18 cellular contexts compared by ENCODE assay signal in the genomic region with DNA sequence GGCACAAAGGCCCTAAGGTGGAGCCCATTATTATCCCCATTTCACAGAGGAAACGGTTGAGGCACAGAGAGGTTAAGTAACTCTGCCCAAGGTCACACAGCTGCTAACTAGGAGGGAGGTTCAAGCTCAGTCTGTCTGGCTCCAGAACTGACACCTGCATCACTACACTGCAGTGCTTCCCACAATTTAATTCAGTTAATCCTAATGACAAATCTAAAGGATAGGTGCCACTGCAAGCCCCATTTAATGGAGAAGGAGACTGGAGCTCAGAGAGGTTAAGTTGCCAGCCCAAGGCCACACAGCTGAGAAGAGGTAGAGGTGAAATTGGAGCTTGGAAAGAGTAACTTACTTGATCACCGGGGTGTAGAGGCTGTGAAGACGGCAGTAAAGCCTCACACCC.
DNase-seq lines count a peak whose midpoint lies in the region; ATAC-seq, FAIRE-seq and TF ChIP-seq lines count a peak whose summit lies in the region.
"Had no signal": no experiment of that assay in that cellular context is flagged by ENCODE, and none has a peak within 500 bp of the region (broad histone marks: within the 10 kb centered on the region; RNA-seq: fewer than 3 reads in every experiment).

No MANE protein-coding gene starts in this region.

- H3K14ac ChIP-seq in H1 (ENCODE audit: insufficient read length), result no peak overlapping the region

- DNase-seq in activated CD4-positive, alpha-beta memory T cell treated with anti-CD3 and anti-CD28 coated beads, Interleukin-2, amount 10 ng/mL, durations not matched to agents 7 days and 5 days, result no peak
- DNase-seq in activated CD4-positive, alpha-beta memory T cell treated with anti-CD3 and anti-CD28 coated beads for 36 hours, result no peak
- no peak for DNase-seq in CD8-positive, alpha-beta T cell
- DNase-seq in H1 (ENCODE audit: low read depth in 1 of 2, low spot score in 2 of 2) (no peak), T1000 (lab: John Stamatoyannopoulos, UW) (no peak), SW480 (ENCODE audit: low spot score) (no peak), HK-2 (ENCODE audit: unreplicated experiment) (no peak)
- DNase-seq: DND-41, HCEC 1CT, NCI-H1092, NCI-H524 had no signal

- no peak overlapping the region for H3K9ac ChIP-seq in H1 (replicated peaks in 1 of 4; ENCODE audit: extremely low read depth in 1 of 4, low read depth in 3 of 4, low read length in 3 of 4)
- H3K9ac ChIP-seq: BLaER1, KMS-11 had no signal

- no peak overlapping the region for H3K18ac ChIP-seq in H1 (ENCODE audit: extremely low read depth, low read length)

- no peak overlapping the region for H3K56ac ChIP-seq in H1 (replicated peaks; ENCODE audit: insufficient read length, low read depth, low read length)

- H4K5ac ChIP-seq in H1 (ENCODE audit: insufficient read length, low read depth, low read length), result no peak overlapping the region

- H3K4me1 ChIP-seq in CD8-positive, alpha-beta T cell (ENCODE audit: insufficient read depth, low read length), result no peaks in the 10 kb centered on the region
- peaks cover 10 to 25% (median 16%) of the 10 kb centered on the region in 4 experiments for H3K4me1 ChIP-seq in H1 (replicated peaks in 1 of 4; ENCODE audit: control insufficient read depth in 3 of 4, insufficient read depth in 4 of 4, low read length in 3 of 4)

- POLR2A ChIA-PET in activated CD4-positive, alpha-beta memory T cell treated with anti-CD3 and anti-CD28 coated beads, Interleukin-2, amount 10 ng/mL, durations not matched to agents 7 days and 5 days (lab: Charles Lee), result no interaction called here
- POLR2A ChIA-PET in activated CD4-positive, alpha-beta memory T cell treated with anti-CD3 and anti-CD28 coated beads for 36 hours (lab: Charles Lee), result no interaction called here
- POLR2A ChIA-PET in CD8-positive, alpha-beta T cell (lab: Charles Lee), result no interaction called here
- POLR2A ChIA-PET in H1 (lab: Charles Lee; ENCODE audit: partially characterized antibody), result no interaction called here

- peak overlapping the region; percentile 7 for H3K27ac Mint-ChIP-seq in activated CD4-positive, alpha-beta memory T cell treated with anti-CD3 and anti-CD28 coated beads, Interleukin-2, amount 10 ng/mL, durations not matched to agents 7 days and 5 days
- no peak overlapping the region for H3K27ac Mint-ChIP-seq in activated CD4-positive, alpha-beta memory T cell treated with anti-CD3 and anti-CD28 coated beads for 36 hours
- H3K27ac Mint-ChIP-seq in CD8-positive, alpha-beta T cell, result peak overlapping the region; percentile 32

- WGBS in H1 (ENCODE audit: extremely low coverage in 1 of 2, insufficient coverage in 1 of 2, insufficient read length in 1 of 2, insufficient replicate concordance in 2 of 2, low coverage in 1 of 2, low lambda C conversion rate in 2 of 2, missing lambda C conversion rate in 1 of 2), 2 experiments, result 92% methylated on average over 3 of the region's 3 CpGs; no CpG with 5 or more reads in 1 of the 2 experiments

- TF ChIP-seq EP300 in H1 (IDR thresholded peaks at IDR 0.05; ENCODE audit: borderline replicate concordance in 1 of 2, low read depth in 2 of 2, low read length in 2 of 2), result no peak

- no peak overlapping the region for H4K8ac ChIP-seq in H1 (ENCODE audit: extremely low read depth, insufficient read depth, low read length)

- 0 out of 2 replicates have a peak overlapping the region, but pooled peaks have one; percentile 41 for H2BK15ac ChIP-seq in H1 (ENCODE audit: low read length)

- H3K4me2 ChIP-seq in H1 (ENCODE audit: insufficient read depth in 1 of 2, low read depth in 2 of 2, low read length in 2 of 2), result no peak overlapping the region
- H3K4me2 ChIP-seq: BLaER1, KMS-11 had no signal

- no peaks in the 10 kb centered on the region for H3K9me3 Mint-ChIP-seq in activated CD4-positive, alpha-beta memory T cell treated with anti-CD3 and anti-CD28 coated beads, Interleukin-2, amount 10 ng/mL, durations not matched to agents 7 days and 5 days
- no peaks in the 10 kb centered on the region for H3K9me3 Mint-ChIP-seq in activated CD4-positive, alpha-beta memory T cell treated with anti-CD3 and anti-CD28 coated beads for 36 hours
- no peaks in the 10 kb centered on the region for H3K9me3 Mint-ChIP-seq in CD8-positive, alpha-beta T cell

- H2AK5ac ChIP-seq in H1 (ENCODE audit: low read depth, low read length), result 0 out of 2 replicates have a peak overlapping the region, but pooled peaks have one; percentile 28

- H4K20me1 ChIP-seq in H1 (replicated peaks in 1 of 2; ENCODE audit: control insufficient read depth in 1 of 2, insufficient read depth in 2 of 2, low read length in 2 of 2), result no peaks in the 10 kb centered on the region
- H4K20me1 ChIP-seq: BLaER1 had no signal

- no peak overlapping the region for H3K4ac ChIP-seq in H1 (replicated peaks; ENCODE audit: insufficient read length, low read depth, low read length)

- H2BK120ac ChIP-seq in H1 (replicated peaks; ENCODE audit: low read depth, low read length), result no peak overlapping the region

- no peak overlapping the region for H3K27ac ChIP-seq in CD8-positive, alpha-beta T cell (ENCODE audit: low read depth, low read length)
- H3K27ac ChIP-seq in VCaP (peak overlapping the region; percentile 91; the same call in 1 of the 2 replicates), H1 (ENCODE audit: low read depth, low read length) (no peak overlapping the region)
- H3K27ac ChIP-seq: 22Rv1, BLaER1, KMS-11, Peyer's patch had no signal

- H4K91ac ChIP-seq in H1 (replicated peaks; ENCODE audit: insufficient read length, low read length), result no peak overlapping the region

- peaks cover 2% of the 10 kb centered on the region for H3K4me1 Mint-ChIP-seq in activated CD4-positive, alpha-beta memory T cell treated with anti-CD3 and anti-CD28 coated beads, Interleukin-2, amount 10 ng/mL, durations not matched to agents 7 days and 5 days
- no peaks in the 10 kb centered on the region for H3K4me1 Mint-ChIP-seq in activated CD4-positive, alpha-beta memory T cell treated with anti-CD3 and anti-CD28 coated beads for 36 hours (ENCODE audit: low read depth)
- H3K4me1 Mint-ChIP-seq in CD8-positive, alpha-beta T cell (ENCODE audit: low read depth), result no peaks in the 10 kb centered on the region

- no peak overlapping the region for H2AFZ ChIP-seq in H1 (ENCODE audit: low read length)

- CTCF ChIA-PET in activated CD4-positive, alpha-beta memory T cell treated with anti-CD3 and anti-CD28 coated beads, Interleukin-2, amount 10 ng/mL, durations not matched to agents 7 days and 5 days (lab: Charles Lee), result no interaction called here
- CTCF ChIA-PET in activated CD4-positive, alpha-beta memory T cell treated with anti-CD3 and anti-CD28 coated beads for 36 hours (lab: Charles Lee), result interaction anchor here (0.6 to 1.0 kb wide), 2 partner anchors 15 to 21 kb away, joined by 3 read pairs; no protein-coding TSS in a partner anchor
- CTCF ChIA-PET in CD8-positive, alpha-beta T cell (lab: Charles Lee), result interaction anchor here (0.7 to 1.0 kb wide), 3 partner anchors 19 to 181 kb away, joined by 3 read pairs; no protein-coding TSS in a partner anchor
- CTCF ChIA-PET in H1 (lab: Charles Lee; ENCODE audit: partially characterized antibody), result interaction anchor here (1.0 to 1.7 kb wide), 3 partner anchors 21 to 226 kb away, joined by 3 to 9 read pairs (median 7); no protein-coding TSS in a partner anchor

- peaks cover 41% of the 10 kb centered on the region for H3K36me3 Mint-ChIP-seq in activated CD4-positive, alpha-beta memory T cell treated with anti-CD3 and anti-CD28 coated beads, Interleukin-2, amount 10 ng/mL, durations not matched to agents 7 days and 5 days (ENCODE audit: low read depth)
- H3K36me3 Mint-ChIP-seq in activated CD4-positive, alpha-beta memory T cell treated with anti-CD3 and anti-CD28 coated beads for 36 hours, result peaks cover 18% of the 10 kb centered on the region
- H3K36me3 Mint-ChIP-seq in CD8-positive, alpha-beta T cell, result peaks cover 44% of the 10 kb centered on the region

- H3K27me3 ChIP-seq in CD8-positive, alpha-beta T cell (ENCODE audit: insufficient read depth, low read length), result no peaks in the 10 kb centered on the region
- no peaks in the 10 kb centered on the region for H3K27me3 ChIP-seq in H1 (replicated peaks in 1 of 4; ENCODE audit: control insufficient read depth in 3 of 4, extremely low read depth in 1 of 4, insufficient read depth in 3 of 4, low read length in 3 of 4)
- H3K27me3 ChIP-seq: BLaER1, Peyer's patch had no signal

- H3K9me3 ChIP-seq in CD8-positive, alpha-beta T cell (ENCODE audit: low read length), result no peaks in the 10 kb centered on the region
- H3K9me3 ChIP-seq in H1 (ENCODE audit: insufficient read depth in 2 of 2, low read depth in 1 of 2, low read length in 1 of 2), result no peaks in the 10 kb centered on the region
- H3K9me3 ChIP-seq: BLaER1, Peyer's patch had no signal

- H3K36me3 ChIP-seq in CD8-positive, alpha-beta T cell (ENCODE audit: insufficient read depth, low read length), result peaks cover 57% of the 10 kb centered on the region
- no peaks in the 10 kb centered on the region; a peak in 1 of 8 replicates for H3K36me3 ChIP-seq in H1 (ENCODE audit: control insufficient read depth in 2 of 4, insufficient read depth in 4 of 4, low read length in 3 of 4)
- H3K36me3 ChIP-seq: BLaER1 had no signal

- TF ChIP-seq CTCF in CD8-positive, alpha-beta T cell (IDR thresholded peaks at IDR 0.05), result no peak
- no peak for TF ChIP-seq CTCF in VCaP (conservative IDR thresholded peaks at IDR 0.05)
- TF ChIP-seq CTCF in H1 (IDR thresholded peaks at IDR 0.05; ENCODE audit: control extremely low read depth in 1 of 3, insufficient read depth in 1 of 3, low read depth in 1 of 3, low read length in 3 of 3), result no peak

- no peaks in the 10 kb centered on the region for H3K79me1 ChIP-seq in H1 (ENCODE audit: low read depth, low read length)

- TF ChIP-seq RAD21 in H1 (IDR thresholded peaks at IDR 0.05 in 1 of 2, conservative IDR thresholded peaks at IDR 0.05 in 1 of 2; ENCODE audit: low read depth in 2 of 2, low read length in 2 of 2), result no peak

- 0 out of 2 replicates have a peak overlapping the region, but pooled peaks have one; percentile 57 for H2BK20ac ChIP-seq in H1 (ENCODE audit: low read length)

- no peak for ATAC-seq in CD8-positive, alpha-beta T cell
- ATAC-seq: Right ventricle myocardium inferior had no signal

- H3K4me3 Mint-ChIP-seq in activated CD4-positive, alpha-beta memory T cell treated with anti-CD3 and anti-CD28 coated beads, Interleukin-2, amount 10 ng/mL, durations not matched to agents 7 days and 5 days, result no peak overlapping the region
- no peak overlapping the region for H3K4me3 Mint-ChIP-seq in activated CD4-positive, alpha-beta memory T cell treated with anti-CD3 and anti-CD28 coated beads for 36 hours
- H3K4me3 Mint-ChIP-seq in CD8-positive, alpha-beta T cell, result no peak overlapping the region

- TF ChIP-seq POLR2A in H1 (IDR thresholded peaks at IDR 0.05; ENCODE audit: control extremely low read depth in 1 of 2, low read depth in 2 of 2, low read length in 2 of 2), result no peak

- no peak for FAIRE-seq in H1 (lab: Jason Lieb, UNC)
- FAIRE-seq: G401.6 had no signal

- intact Hi-C loops in activated CD4-positive, alpha-beta memory T cell treated with anti-CD3 and anti-CD28 coated beads for 36 hours (cut with micrococcal nuclease), result no loop called here
- intact Hi-C loops in CD8-positive, alpha-beta T cell (cut with DNase I, micrococcal nuclease), result no loop called here

- peak overlapping the region; percentile 5; the same call in 1 of the 2 replicates for H2BK12ac ChIP-seq in H1 (ENCODE audit: low read depth, low read length)

- no peaks in the 10 kb centered on the region; the same call in 1 of the 2 replicates for H3K23me2 ChIP-seq in H1 (ENCODE audit: low read depth, low read length)

- no peak overlapping the region for H3K4me3 ChIP-seq in CD8-positive, alpha-beta T cell (ENCODE audit: low read depth, low read length)
- H3K4me3 ChIP-seq in H1 (ENCODE audit: extremely low read depth in 1 of 4, insufficient read depth in 2 of 4, low read depth in 3 of 4, low read length in 4 of 4), result no peak overlapping the region
- H3K4me3 ChIP-seq: BLaER1, Peyer's patch had no signal

- no peaks in the 10 kb centered on the region for H3K27me3 Mint-ChIP-seq in activated CD4-positive, alpha-beta memory T cell treated with anti-CD3 and anti-CD28 coated beads, Interleukin-2, amount 10 ng/mL, durations not matched to agents 7 days and 5 days
- H3K27me3 Mint-ChIP-seq in activated CD4-positive, alpha-beta memory T cell treated with anti-CD3 and anti-CD28 coated beads for 36 hours, result no peaks in the 10 kb centered on the region
- no peaks in the 10 kb centered on the region for H3K27me3 Mint-ChIP-seq in CD8-positive, alpha-beta T cell (ENCODE audit: low read depth)

- H3K79me2 ChIP-seq in H1 (ENCODE audit: control insufficient read depth in 1 of 2, insufficient read depth in 2 of 2, low read length in 2 of 2), result no peaks in the 10 kb centered on the region

- no peak overlapping the region for H3K23ac ChIP-seq in H1 (ENCODE audit: insufficient read length)

- H2BK5ac ChIP-seq in H1 (ENCODE audit: low read depth, low read length), result no peak overlapping the region
